ENCODE assay signal across 8 cellular contexts in the genomic region with DNA sequence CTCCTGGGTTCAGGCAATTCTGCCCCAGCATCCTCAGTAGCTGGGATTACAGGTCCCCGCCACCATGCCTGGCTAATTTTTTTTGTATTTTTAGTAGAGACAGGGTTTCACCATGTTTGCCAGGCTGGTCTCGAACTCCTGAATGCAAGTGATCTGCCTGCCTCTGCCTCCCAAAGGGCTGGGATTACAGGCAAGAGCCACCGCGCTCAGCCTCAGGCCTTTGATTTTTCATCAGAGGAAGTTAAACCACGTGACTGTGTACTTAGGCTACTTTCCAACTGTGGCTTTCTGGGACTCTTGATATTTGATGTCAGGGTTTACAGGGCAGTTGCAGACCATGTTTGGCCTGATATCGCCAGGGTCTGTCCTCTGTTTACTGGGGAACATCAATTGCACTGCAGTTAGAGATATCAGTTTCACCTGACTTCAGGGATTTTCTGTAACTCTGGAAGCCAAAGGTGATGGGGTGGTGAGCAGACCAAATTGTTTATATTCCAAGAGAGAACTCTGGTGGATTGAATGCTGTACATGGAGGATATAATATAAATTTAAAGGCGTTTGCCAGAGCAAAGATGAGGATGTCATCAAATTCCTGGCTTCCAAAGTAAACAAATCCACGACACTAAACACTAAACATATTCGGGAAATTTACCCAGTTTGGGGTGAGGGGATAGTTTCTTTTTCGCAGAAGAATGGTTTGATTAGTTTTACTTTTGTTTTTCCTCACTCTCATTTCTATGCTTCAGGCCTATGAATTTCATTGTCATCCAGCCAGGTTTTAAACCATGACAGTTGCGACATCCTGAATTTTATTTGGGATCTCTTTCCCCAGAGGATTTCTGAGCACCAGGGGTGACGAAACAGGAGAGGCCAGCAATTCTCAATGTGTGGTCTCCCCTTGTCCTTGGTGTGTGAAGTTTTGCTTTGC. TPM values are rescaled to one million over a fixed set of nuclear protein-coding genes. Genes with fewer than 3 reads are reported as not detected.
DNase-seq lines count a peak whose midpoint lies in the region; ATAC-seq and TF ChIP-seq lines count a peak whose summit lies in the region.

No MANE protein-coding gene starts in this region.

- peaks cover 64 to 65% of the 10 kb centered on the region in 2 donors for H3K4me1 ChIP-seq in gastrocnemius medialis

- peak overlapping the region; percentile 60 for H3K4me3 Mint-ChIP-seq in stimulated activated naive CD8-positive, alpha-beta T cell treated with anti-CD3 and anti-CD28 coated beads, Interleukin-15, Interleukin-2, amounts not matched to agents 100 ng/mL and 50 ng/mL, for 24 hours

- H3K36me3 Mint-ChIP-seq in stimulated activated naive CD8-positive, alpha-beta T cell treated with anti-CD3 and anti-CD28 coated beads, Interleukin-15, Interleukin-2, amounts not matched to agents 100 ng/mL and 50 ng/mL, for 24 hours (ENCODE audit: low read depth), result peaks cover 61% of the 10 kb centered on the region

- H3K4me3 ChIP-seq in fibroblast of pulmonary artery (replicated peaks; ENCODE audit: low read depth, low read length) (no peak overlapping the region), gastrocnemius medialis (peak overlapping the region; percentile 9 to 23 (median 16))

- intact Hi-C loops in gastrocnemius medialis (cut with DNase I; ENCODE audit: low total_unique reads), result loop anchor here (5.0 to 10.0 kb wide), 4 partner anchors 90 to 798 kb away; partner anchors contain the start of genes RAD21L1, SOX12 and SRXN1

- DNase-seq in stimulated activated naive CD8-positive, alpha-beta T cell treated with anti-CD3 and anti-CD28 coated beads, Interleukin-15, Interleukin-2, amounts not matched to agents 100 U/mL and 50 U/mL, for 24 hours, result no peak
- DNase-seq in T follicular helper cell (ENCODE audit: low read depth) (peak; percentile 4), fibroblast of pulmonary artery (ENCODE audit: low read depth) (peak; percentile 61), gastrocnemius medialis (peak in 1 of 2 donors; percentile 55), NCI-H187 treated with DMSO at 0.1 percent for 48 hours (lab: John Stamatoyannopoulos, UW) (no peak)

- no peaks in the 10 kb centered on the region for H3K27me3 ChIP-seq in gastrocnemius medialis

- peaks cover 0 to 24% of the 10 kb centered on the region in 2 donors for H3K36me3 ChIP-seq in gastrocnemius medialis

- H3K27ac Mint-ChIP-seq in stimulated activated naive CD8-positive, alpha-beta T cell treated with anti-CD3 and anti-CD28 coated beads, Interleukin-15, Interleukin-2, amounts not matched to agents 100 ng/mL and 50 ng/mL, for 24 hours, result no peak overlapping the region

- H3K9me3 ChIP-seq in gastrocnemius medialis, result no peaks in the 10 kb centered on the region

- H3K27ac ChIP-seq in gastrocnemius medialis, result peak overlapping the region; percentile 79 to 96 (median 90)

- no peak for TF ChIP-seq CTCF in fibroblast of pulmonary artery (IDR thresholded peaks at IDR 0.05; ENCODE audit: low read length, missing control alignments)
- TF ChIP-seq CTCF in gastrocnemius medialis (IDR thresholded peaks at IDR 0.05 in 4 of 5, conservative IDR thresholded peaks at IDR 0.05 in 1 of 5), result no peak

- ATAC-seq in stimulated activated naive CD8-positive, alpha-beta T cell treated with anti-CD3 and anti-CD28 coated beads, Interleukin-15, Interleukin-2, amounts not matched to agents 100 U/mL and 50 U/mL, for 24 hours, result no peak
- ATAC-seq in gastrocnemius medialis, result peak; percentile 23 to 44
- ATAC-seq in GM19455 (IDR thresholded peaks at IDR 0.05; ENCODE audit: unreplicated experiment), result no peak
- ATAC-seq in GM19324 (IDR thresholded peaks at IDR 0.05; ENCODE audit: low FRiP score, unreplicated experiment), result no peak

- H3K9me3 Mint-ChIP-seq in stimulated activated naive CD8-positive, alpha-beta T cell treated with anti-CD3 and anti-CD28 coated beads, Interleukin-15, Interleukin-2, amounts not matched to agents 100 ng/mL and 50 ng/mL, for 24 hours, result no peaks in the 10 kb centered on the region

- no peaks in the 10 kb centered on the region for H3K27me3 Mint-ChIP-seq in stimulated activated naive CD8-positive, alpha-beta T cell treated with anti-CD3 and anti-CD28 coated beads, Interleukin-15, Interleukin-2, amounts not matched to agents 100 ng/mL and 50 ng/mL, for 24 hours

- peaks cover 60% of the 10 kb centered on the region for H3K4me1 Mint-ChIP-seq in stimulated activated naive CD8-positive, alpha-beta T cell treated with anti-CD3 and anti-CD28 coated beads, Interleukin-15, Interleukin-2, amounts not matched to agents 100 ng/mL and 50 ng/mL, for 24 hours (ENCODE audit: low read depth)

- in situ Hi-C loops in gastrocnemius medialis (cut with MboI; ENCODE audit: low sequenced_read_pairs in 4 of 4), result loop anchor here (10.0 to 25.0 kb wide), 5 partner anchors 288 to 1715 kb away; partner anchors contain the start of genes FAM110A (in 1 of the 4), NSFL1C (in 1 of the 4), PCED1A (in 1 of the 4) and SNRPB (in 1 of the 4)

- no peak for TF ChIP-seq POLR2A in gastrocnemius medialis (IDR thresholded peaks at IDR 0.05)

RNA-seq across cellular contexts. Expression of gene PSMF1, which starts 4.2 kb away (rescaled TPM):
- total RNA-seq in gastrocnemius medialis, result 100 to 1,000 TPM; 174 to 433 (median 247) TPM

Comparison
In these comparisons a context has a peak if more than half of its experiments do, and no peak if none do; other contexts are left out.
1. ATAC-seq: peak in gastrocnemius medialis (2 of 2); none in stimulated activated naive CD8-positive, alpha-beta T cell treated with anti-CD3 and anti-CD28 coated beads, Interleukin-15, Interleukin-2, amounts not matched to agents 100 U/mL and 50 U/mL, for 24 hours (single experiment), GM19455 (single experiment) and GM19324 (single experiment).
2. DNase-seq: peak in T follicular helper cell (single experiment) and fibroblast of pulmonary artery (single experiment); none in stimulated activated naive CD8-positive, alpha-beta T cell treated with anti-CD3 and anti-CD28 coated beads, Interleukin-15, Interleukin-2, amounts not matched to agents 100 U/mL and 50 U/mL, for 24 hours (single experiment) and NCI-H187 treated with DMSO at 0.1 percent for 48 hours (single experiment).